ENCODE assay signal across 10 cellular contexts in the genomic region with DNA sequence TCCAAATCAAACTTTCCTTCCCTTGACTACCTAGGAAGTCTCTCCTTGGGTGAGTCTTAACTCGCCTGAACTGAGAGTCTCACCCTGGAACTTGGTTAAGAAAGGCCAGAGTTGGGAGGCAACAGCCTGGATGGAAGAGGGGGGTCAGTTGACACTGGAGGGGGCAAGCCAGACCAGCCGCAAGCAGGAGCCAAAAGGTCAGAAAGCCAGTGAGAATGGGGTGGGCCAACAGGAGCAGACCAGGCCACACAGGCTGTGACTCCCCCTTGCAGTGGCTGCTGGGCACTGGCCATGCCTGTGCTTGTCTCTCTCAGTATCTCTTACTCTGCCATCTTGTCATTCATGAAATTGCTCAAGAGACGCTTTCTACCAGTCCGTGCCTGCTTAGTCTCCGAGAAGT. TPM values are rescaled to one million over a fixed set of nuclear protein-coding genes. Genes with fewer than 3 reads are reported as not detected.
DNase-seq lines count a peak whose midpoint lies in the region; ATAC-seq and TF ChIP-seq lines count a peak whose summit lies in the region.
"Had no signal": no experiment of that assay in that cellular context is flagged by ENCODE, and none has a peak within 500 bp of the region (broad histone marks: within the 10 kb centered on the region; RNA-seq: fewer than 3 reads in every experiment).

No MANE protein-coding gene starts in this region.

- no peak for ATAC-seq in activated CD4-positive, alpha-beta T cell treated with anti-CD3 and anti-CD28 coated beads for 36 hours
- ATAC-seq in activated T-helper 17 cell treated with anti-CD3 and anti-CD28 coated beads, Interleukin-2, amount 50 U/mL, for 72 hours (replicated peaks), result no peak
- ATAC-seq in right lobe of liver, result no peak
- ATAC-seq: Panc1 had no signal

- H3K4me3 ChIP-seq in right lobe of liver, result no peak overlapping the region
- no peak overlapping the region for H3K4me3 ChIP-seq in subcutaneous abdominal adipose tissue (ENCODE audit: low read depth in 1 of 5, low read length in 5 of 5)

- H3K9me3 ChIP-seq in right lobe of liver (no peaks in the 10 kb centered on the region), subcutaneous abdominal adipose tissue (ENCODE audit: control insufficient read depth in 5 of 5, low read length in 5 of 5) (no peaks in the 10 kb centered on the region)

- H3K4me1 ChIP-seq in right lobe of liver (peaks cover 3 to 62% (median 25%) of the 10 kb centered on the region in 4 donors), subcutaneous abdominal adipose tissue (ENCODE audit: control insufficient read depth in 5 of 5, insufficient read depth in 5 of 5, low read length in 5 of 5) (peaks cover 21 to 80% (median 66%) of the 10 kb centered on the region in 5 donors)

- intact Hi-C loops in activated CD4-positive, alpha-beta T cell treated with anti-CD3 and anti-CD28 coated beads for 36 hours (cut with DNase I, micrococcal nuclease), result no loop called here
- intact Hi-C loops in right lobe of liver (cut with DNase I), result no loop called here

- POLR2A ChIA-PET in activated CD4-positive, alpha-beta T cell treated with anti-CD3 and anti-CD28 coated beads for 36 hours (lab: Charles Lee), result interaction anchor here (0.8 kb wide), 1 partner anchor 23 kb away, joined by 3 read pairs; no protein-coding TSS in a partner anchor

- H3K9me3 Mint-ChIP-seq in activated CD4-positive, alpha-beta T cell treated with anti-CD3 and anti-CD28 coated beads for 36 hours (ENCODE audit: low read depth), result no peaks in the 10 kb centered on the region
- no peaks in the 10 kb centered on the region for H3K9me3 Mint-ChIP-seq in activated T-helper 17 cell treated with anti-CD3 and anti-CD28 coated beads, Interleukin-2, amount 50 U/mL, for 72 hours

- 91% methylated on average over 4 of the region's 5 CpGs for WGBS in right lobe of liver (ENCODE audit: insufficient coverage, low coverage, low lambda C conversion rate, missing lambda C conversion rate)

- peaks cover 33% of the 10 kb centered on the region for H3K36me3 Mint-ChIP-seq in activated CD4-positive, alpha-beta T cell treated with anti-CD3 and anti-CD28 coated beads for 36 hours (ENCODE audit: low read depth)
- H3K36me3 Mint-ChIP-seq in activated T-helper 17 cell treated with anti-CD3 and anti-CD28 coated beads, Interleukin-2, amount 50 U/mL, for 72 hours (ENCODE audit: low read depth), result peaks cover 28% of the 10 kb centered on the region

- H3K27me3 Mint-ChIP-seq in activated CD4-positive, alpha-beta T cell treated with anti-CD3 and anti-CD28 coated beads for 36 hours, result no peaks in the 10 kb centered on the region
- no peaks in the 10 kb centered on the region for H3K27me3 Mint-ChIP-seq in activated T-helper 17 cell treated with anti-CD3 and anti-CD28 coated beads, Interleukin-2, amount 50 U/mL, for 72 hours

- H3K36me3 ChIP-seq in right lobe of liver (no peaks in the 10 kb centered on the region), subcutaneous abdominal adipose tissue (ENCODE audit: control insufficient read depth in 5 of 5, insufficient read depth in 5 of 5, low read length in 5 of 5) (no peaks in the 10 kb centered on the region)

- DNase-seq in activated CD4-positive, alpha-beta T cell treated with anti-CD3 and anti-CD28 coated beads for 36 hours, result no peak
- no peak for DNase-seq in activated CD4-positive, alpha-beta T cell treated with anti-CD3 and anti-CD28 coated beads for 48 hours
- DNase-seq in right lobe of liver, result no peak
- DNase-seq in NCI-H82 (lab: John Stamatoyannopoulos, UW), result no peak
- no peak for DNase-seq in anterior cingulate cortex (lab: John Stamatoyannopoulos, UW)
- DNase-seq in NCI-H446 (lab: John Stamatoyannopoulos, UW), result no peak
- DNase-seq: effector CD8-positive, alpha-beta T cell had no signal

- peak overlapping the region in 2 of 3 donors; percentile 59 to 93 for H3K27ac ChIP-seq in right lobe of liver
- peak overlapping the region; percentile 83 for H3K27ac ChIP-seq in subcutaneous abdominal adipose tissue (ENCODE audit: low read depth, low read length)

- no peak overlapping the region for H3K9ac ChIP-seq in subcutaneous abdominal adipose tissue (ENCODE audit: low read length in 5 of 5)

- CTCF ChIA-PET in activated CD4-positive, alpha-beta T cell treated with anti-CD3 and anti-CD28 coated beads for 36 hours (lab: Charles Lee), result interaction anchor here (0.5 to 2.1 kb wide), 4 partner anchors 10 to 747 kb away, joined by 3 to 9 read pairs (median 4); no protein-coding TSS in a partner anchor

- no peaks in the 10 kb centered on the region for H3K27me3 ChIP-seq in right lobe of liver
- H3K27me3 ChIP-seq in subcutaneous abdominal adipose tissue (ENCODE audit: control insufficient read depth in 5 of 5, insufficient read depth in 4 of 5, low read length in 5 of 5), result no peaks in the 10 kb centered on the region

- peak overlapping the region; percentile 85 for H3K27ac Mint-ChIP-seq in activated CD4-positive, alpha-beta T cell treated with anti-CD3 and anti-CD28 coated beads for 36 hours
- H3K27ac Mint-ChIP-seq in activated T-helper 17 cell treated with anti-CD3 and anti-CD28 coated beads, Interleukin-2, amount 50 U/mL, for 72 hours, result peak overlapping the region; percentile 66

- TF ChIP-seq POLR2A in right lobe of liver (IDR thresholded peaks at IDR 0.05), result no peak

- TF ChIP-seq CTCF in right lobe of liver (IDR thresholded peaks at IDR 0.05), result no peak

- H3K4me1 Mint-ChIP-seq in activated CD4-positive, alpha-beta T cell treated with anti-CD3 and anti-CD28 coated beads for 36 hours, result peaks cover 92% of the 10 kb centered on the region
- H3K4me1 Mint-ChIP-seq in activated T-helper 17 cell treated with anti-CD3 and anti-CD28 coated beads, Interleukin-2, amount 50 U/mL, for 72 hours, result peaks cover 59% of the 10 kb centered on the region

- H3K4me3 Mint-ChIP-seq in activated CD4-positive, alpha-beta T cell treated with anti-CD3 and anti-CD28 coated beads for 36 hours, result no peak overlapping the region
- peak overlapping the region; percentile 59 for H3K4me3 Mint-ChIP-seq in activated T-helper 17 cell treated with anti-CD3 and anti-CD28 coated beads, Interleukin-2, amount 50 U/mL, for 72 hours

RNA-seq across cellular contexts. Expression of a gene that starts 32.9 kb away (rescaled TPM):
- 10 to 100 TPM; 32.4 to 36.2 TPM for total RNA-seq in activated CD4-positive, alpha-beta T cell treated with anti-CD3 and anti-CD28 coated beads for 36 hours
- total RNA-seq in activated T-helper 17 cell treated with anti-CD3 and anti-CD28 coated beads, Interleukin-2, amount 50 U/mL, for 72 hours, result 10 to 100 TPM; 50.6 to 61.0 TPM
- 10 to 100 TPM in 4 of 6 experiments, 1 to 10 TPM in 2; 8.4 to 16.2 (median 11.3) TPM for total RNA-seq in right lobe of liver
